ENCODE assay signal across 10 cellular contexts in the genomic region with DNA sequence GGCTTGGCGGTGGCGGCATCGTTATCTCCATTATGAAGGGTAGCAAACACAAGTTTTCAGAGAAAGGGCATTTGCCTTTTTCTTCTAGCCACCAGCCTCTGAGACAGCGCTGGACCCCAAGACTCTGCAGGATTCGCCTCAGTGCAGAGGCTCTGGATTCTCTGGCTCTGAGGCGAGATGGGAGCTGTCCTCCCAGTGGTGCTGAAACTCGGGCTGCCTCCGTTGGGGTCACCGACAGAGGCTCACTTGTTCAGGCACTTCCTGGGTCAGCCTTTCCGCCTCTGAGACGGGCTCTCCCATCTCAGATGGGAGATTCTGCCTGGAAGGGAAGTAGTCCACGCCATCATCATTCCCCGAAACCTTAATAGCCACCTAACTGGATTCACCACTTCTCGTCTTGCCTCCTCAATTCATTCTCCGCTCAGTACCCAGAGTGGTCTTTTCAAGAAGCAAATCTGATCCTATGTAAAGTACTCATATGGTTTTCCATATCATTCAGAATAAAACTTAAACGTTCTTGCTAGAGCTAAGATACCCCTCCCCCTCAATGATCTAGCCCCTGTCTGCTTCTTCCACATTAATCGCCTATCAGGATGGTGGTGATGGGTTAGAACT.
DNase-seq lines count a peak whose midpoint lies in the region; ATAC-seq lines count a peak whose summit lies in the region.
"Had no signal": no experiment of that assay in that cellular context is flagged by ENCODE, and none has a peak within 500 bp of the region (broad histone marks: within the 10 kb centered on the region; RNA-seq: fewer than 3 reads in every experiment).

No MANE protein-coding gene starts in this region.

- peaks cover 3% of the 10 kb centered on the region for H3K4me1 Mint-ChIP-seq in activated CD4-positive, alpha-beta T cell treated with anti-CD3 and anti-CD28 coated beads, Interleukin-2, amount 10 ng/mL, durations not matched to agents 7 days and 5 days
- H3K4me1 Mint-ChIP-seq in CD4-positive, alpha-beta memory T cell, result peaks cover 2 to 9% (median 4%) of the 10 kb centered on the region in 4 donors

- peaks cover 75% of the 10 kb centered on the region for H3K27me3 Mint-ChIP-seq in activated CD4-positive, alpha-beta T cell treated with anti-CD3 and anti-CD28 coated beads, Interleukin-2, amount 10 ng/mL, durations not matched to agents 7 days and 5 days
- peaks cover 46 to 60% of the 10 kb centered on the region in 2 donors for H3K27me3 Mint-ChIP-seq in CD4-positive, alpha-beta memory T cell

- no peaks in the 10 kb centered on the region for H3K36me3 ChIP-seq in CD4-positive, alpha-beta memory T cell (ENCODE audit: insufficient read depth, low read length)
- H3K36me3 ChIP-seq: BLaER1 had no signal

- POLR2A ChIA-PET in activated CD4-positive, alpha-beta T cell treated with anti-CD3 and anti-CD28 coated beads, Interleukin-2, amount 10 ng/mL, durations not matched to agents 7 days and 5 days (lab: Charles Lee), result no interaction called here
- POLR2A ChIA-PET in CD4-positive, alpha-beta memory T cell (lab: Charles Lee; ENCODE audit: partially characterized antibody), result no interaction called here

- no peak for ATAC-seq in GM18868 (IDR thresholded peaks at IDR 0.05; ENCODE audit: unreplicated experiment)
- ATAC-seq in GM21515 (IDR thresholded peaks at IDR 0.05; ENCODE audit: unreplicated experiment), result no peak

- CTCF ChIA-PET in activated CD4-positive, alpha-beta T cell treated with anti-CD3 and anti-CD28 coated beads, Interleukin-2, amount 10 ng/mL, durations not matched to agents 7 days and 5 days (lab: Charles Lee), result interaction anchor here (1.0 to 5.4 kb wide), 7 partner anchors 9 to 61 kb away, joined by 3 to 57 read pairs (median 5); no protein-coding TSS in a partner anchor
- CTCF ChIA-PET in CD4-positive, alpha-beta memory T cell (lab: Charles Lee; ENCODE audit: partially characterized antibody), result interaction anchor here (0.6 to 1.6 kb wide), 5 partner anchors 10 to 290 kb away, joined by 3 to 6 read pairs (median 4); no protein-coding TSS in a partner anchor

- no peaks in the 10 kb centered on the region for H3K9me3 ChIP-seq in CD4-positive, alpha-beta memory T cell (ENCODE audit: control insufficient read depth in 1 of 2, low read length in 2 of 2)
- H3K9me3 ChIP-seq: BLaER1 had no signal

- intact Hi-C loops in CD4-positive, alpha-beta memory T cell (cut with micrococcal nuclease), result loop anchor here (5.0 kb wide), 1 partner anchor 57 kb away; no protein-coding TSS in a partner anchor

- H3K4me1 ChIP-seq in CD4-positive, alpha-beta memory T cell (ENCODE audit: insufficient read depth, low read length), result no peaks in the 10 kb centered on the region
- H3K4me1 ChIP-seq: BLaER1 had no signal

- H3K4me3 Mint-ChIP-seq in activated CD4-positive, alpha-beta T cell treated with anti-CD3 and anti-CD28 coated beads, Interleukin-2, amount 10 ng/mL, durations not matched to agents 7 days and 5 days, result no peak overlapping the region
- no peak overlapping the region for H3K4me3 Mint-ChIP-seq in CD4-positive, alpha-beta memory T cell

- peaks cover 22% of the 10 kb centered on the region for H3K27me3 ChIP-seq in CD4-positive, alpha-beta memory T cell (ENCODE audit: insufficient read depth, low read length)

- H3K36me3 Mint-ChIP-seq in activated CD4-positive, alpha-beta T cell treated with anti-CD3 and anti-CD28 coated beads, Interleukin-2, amount 10 ng/mL, durations not matched to agents 7 days and 5 days (ENCODE audit: low read depth), result no peaks in the 10 kb centered on the region
- no peaks in the 10 kb centered on the region for H3K36me3 Mint-ChIP-seq in CD4-positive, alpha-beta memory T cell

- no peak overlapping the region for H3K27ac Mint-ChIP-seq in activated CD4-positive, alpha-beta T cell treated with anti-CD3 and anti-CD28 coated beads, Interleukin-2, amount 10 ng/mL, durations not matched to agents 7 days and 5 days
- peak overlapping the region in 1 of 7 donors; percentile 19 for H3K27ac Mint-ChIP-seq in CD4-positive, alpha-beta memory T cell

- no peaks in the 10 kb centered on the region for H3K9me3 Mint-ChIP-seq in activated CD4-positive, alpha-beta T cell treated with anti-CD3 and anti-CD28 coated beads, Interleukin-2, amount 10 ng/mL, durations not matched to agents 7 days and 5 days
- H3K9me3 Mint-ChIP-seq in CD4-positive, alpha-beta memory T cell, result peaks cover 0 to 5% (median 0%) of the 10 kb centered on the region in 8 donors

- H3K27ac ChIP-seq in CD4-positive, alpha-beta memory T cell (ENCODE audit: low read depth, low read length), result no peak overlapping the region
- H3K27ac ChIP-seq: BLaER1, VCaP had no signal

- peak; percentile 44 for DNase-seq in activated T-cell treated with anti-CD3 and anti-CD28 coated beads, Interleukin-2, amount 50 U/mL, for 1 hour
- DNase-seq in activated T-cell treated with anti-CD3 and anti-CD28 coated beads for 4 hours (no peak), germinal center (ENCODE audit: low spot score) (peak; percentile 43)
- peak; percentile 62 for DNase-seq in activated CD4-positive, alpha-beta T cell treated with anti-CD3 and anti-CD28 coated beads, Interleukin-2, amount 10 ng/mL, durations not matched to agents 7 days and 5 days
- DNase-seq in stimulated activated CD4-positive, alpha-beta T cell treated with anti-CD3 and anti-CD28 coated beads, Interleukin-4, amount 100 ng/mL, for 1 hour, result peak; percentile 46
- DNase-seq in CD4-positive, alpha-beta memory T cell, result no peak

- H3K4me3 ChIP-seq in CD4-positive, alpha-beta memory T cell (ENCODE audit: low read length in 2 of 2), result no peak overlapping the region
- H3K4me3 ChIP-seq: BLaER1 had no signal

Comparison
In these comparisons a context has a peak if more than half of its experiments do, and no peak if none do; other contexts are left out.
1. DNase-seq: peak in activated T-cell treated with anti-CD3 and anti-CD28 coated beads, Interleukin-2, amount 50 U/mL, for 1 hour (single experiment), activated CD4-positive, alpha-beta T cell treated with anti-CD3 and anti-CD28 coated beads, Interleukin-2, amount 10 ng/mL, durations not matched to agents 7 days and 5 days (single experiment), germinal center (single experiment) and stimulated activated CD4-positive, alpha-beta T cell treated with anti-CD3 and anti-CD28 coated beads, Interleukin-4, amount 100 ng/mL, for 1 hour (single experiment); none in activated T-cell treated with anti-CD3 and anti-CD28 coated beads for 4 hours (single experiment) and CD4-positive, alpha-beta memory T cell (0 of 5).